In genomic region chr6:118327237-118327636, GRCh38 we compare ENCODE assay signal across 2 cellular contexts.
TF ChIP-seq lines count a peak whose summit lies in the region.

No MANE protein-coding gene starts in this region.

TF ChIP-seq in IMR-90, 13 proteins besides CTCF, POLR2A, EP300 and RAD21:
- no peak for TF ChIP-seq MXI1 (IDR thresholded peaks at IDR 0.05; ENCODE audit: borderline replicate concordance, low read depth, low read length)
- TF ChIP-seq CEBPB (IDR thresholded peaks at IDR 0.05; ENCODE audit: low read depth, low read length) = peak; percentile 67

TF ChIP-seq in H1, 55 proteins besides CTCF, POLR2A, EP300 and RAD21:
- TF ChIP-seq EGR1 (IDR thresholded peaks at IDR 0.05; ENCODE audit: borderline replicate concordance, low read depth, low read length) (no peak), SP1 (IDR thresholded peaks at IDR 0.05; ENCODE audit: low read depth, low read length) (no peak), CEBPB (IDR thresholded peaks at IDR 0.05; ENCODE audit: low read depth, low read length) (0 out of 2 replicates have a peak, but pooled peaks have one; percentile 38), JUN (IDR thresholded peaks at IDR 0.05; ENCODE audit: low read depth, low read length) (no peak), USF2 (IDR thresholded peaks at IDR 0.05; ENCODE audit: low read length) (no peak), POLR2AphosphoS5 (IDR thresholded peaks at IDR 0.05; ENCODE audit: low read depth, low read length) (no peak), ATF2 (IDR thresholded peaks at IDR 0.05; ENCODE audit: low read length) (no peak)
